22 cellular contexts compared by ENCODE assay signal in genomic region chr1:192831706-192832355, GRCh38. TPM values are rescaled to one million over a fixed set of nuclear protein-coding genes. Genes with fewer than 3 reads are reported as not detected.
DNase-seq lines count a peak whose midpoint lies in the region; ATAC-seq and TF ChIP-seq lines count a peak whose summit lies in the region.
"Had no signal": no experiment of that assay in that cellular context is flagged by ENCODE, and none has a peak within 500 bp of the region (broad histone marks: within the 10 kb centered on the region; RNA-seq: fewer than 3 reads in every experiment).

No MANE protein-coding gene starts in this region.

- peak overlapping the region; percentile 99 for H3K27ac Mint-ChIP-seq in neural progenitor cell
- H3K27ac Mint-ChIP-seq: activated T-helper 2 cell treated with anti-CD3 and anti-CD28 coated beads, Interferon-gamma antibody, Interleukin-2, Interleukin-4, amounts not matched to agents 10 μg/mL and 5 μg/mL and 100 μg/mL, durations not matched to agents 14 hours and 24 hours and 36 hours; CD8-positive, alpha-beta T cell had no signal

- H3K4me1 ChIP-seq in neural progenitor cell (no peaks in the 10 kb centered on the region), esophagus squamous epithelium (peaks cover 5 to 34% (median 15%) of the 10 kb centered on the region in 3 donors), right cardiac atrium (ENCODE audit: control insufficient read depth, insufficient read depth, low read length) (peaks cover 1% of the 10 kb centered on the region)

- no peaks in the 10 kb centered on the region for H3K36me3 Mint-ChIP-seq in neural progenitor cell
- H3K36me3 Mint-ChIP-seq: CD8-positive, alpha-beta T cell had no signal

- CTCF ChIA-PET in RWPE1 (lab: Yijun Ruan, JAX): no interaction called here

- no peaks in the 10 kb centered on the region for H3K9me3 ChIP-seq in neural progenitor cell (ENCODE audit: low read depth)
- no peaks in the 10 kb centered on the region for H3K9me3 ChIP-seq in esophagus squamous epithelium
- no peaks in the 10 kb centered on the region for H3K9me3 ChIP-seq in right cardiac atrium (ENCODE audit: control insufficient read depth, low read length)
- H3K9me3 ChIP-seq: vagina had no signal

- POLR2A ChIA-PET in RWPE1 (lab: Yijun Ruan, JAX; ENCODE audit: low non-redundant PET): no interaction called here

- H4K20me1 ChIP-seq in neural progenitor cell (ENCODE audit: low read depth): no peaks in the 10 kb centered on the region

- DNase-seq in ELR (ENCODE audit: low read depth) (peak; percentile 56), RWPE1 (ENCODE audit: low spot score) (peak; percentile 35), neural progenitor cell (ENCODE audit: low spot score) (no peak), esophagus squamous epithelium (lab: John Stamatoyannopoulos, UW) (no peak), iPS-NIHi11 (ENCODE audit: low spot score) (no peak), right cardiac atrium (no peak)
- DNase-seq: activated CD4-positive, alpha-beta T cell treated with anti-CD3 and anti-CD28 coated beads for 4 hours; CD8-positive, alpha-beta T cell; effector memory CD4-positive, alpha-beta T cell; foreskin melanocyte; Kasumi-1; left colon; midbrain; NCI-H1105; NCI-H510A; stimulated activated CD4-positive, alpha-beta T cell treated with anti-CD3 and anti-CD28 coated beads, Interleukin-4, amount 100 ng/mL, for 24 hours had no signal

- H3K27me3 Mint-ChIP-seq in neural progenitor cell (ENCODE audit: insufficient read depth, low read depth): peaks cover 2% of the 10 kb centered on the region

- 61 to 70% methylated on average over 5 of the region's 5 CpGs for WGBS in esophagus squamous epithelium, 2 donors
- 91% methylated on average over 5 of the region's 5 CpGs for WGBS in right cardiac atrium

- H3K36me3 ChIP-seq in neural progenitor cell (no peaks in the 10 kb centered on the region), esophagus squamous epithelium (no peaks in the 10 kb centered on the region)
- H3K36me3 ChIP-seq: vagina had no signal

- intact Hi-C loops in esophagus squamous epithelium (cut with DNase I) (no loop called here), right cardiac atrium (cut with DNase I) (no loop called here)

- TF ChIP-seq CTCF in RWPE1 (conservative IDR thresholded peaks at IDR 0.05; ENCODE audit: low read depth) (no peak), neural progenitor cell (IDR thresholded peaks at IDR 0.05) (no peak), esophagus squamous epithelium (IDR thresholded peaks at IDR 0.05) (no peak)

- ATAC-seq in esophagus mucosa (peak; percentile 50), HG02759 (IDR thresholded peaks at IDR 0.05; ENCODE audit: unreplicated experiment) (no peak), right cardiac atrium (no peak)
- ATAC-seq: CD8-positive, alpha-beta T cell; left colon; Right ventricle myocardium inferior had no signal

- no peaks in the 10 kb centered on the region for H3K27me3 ChIP-seq in neural progenitor cell
- no peaks in the 10 kb centered on the region for H3K27me3 ChIP-seq in esophagus squamous epithelium
- no peaks in the 10 kb centered on the region for H3K27me3 ChIP-seq in right cardiac atrium (ENCODE audit: control insufficient read depth, insufficient read depth)
- H3K27me3 ChIP-seq: vagina had no signal

- H3K9ac ChIP-seq in neural progenitor cell: no peak overlapping the region

- no peaks in the 10 kb centered on the region for H3K79me2 ChIP-seq in neural progenitor cell (ENCODE audit: low read depth)

- H2AFZ ChIP-seq in neural progenitor cell (replicated peaks): no peak overlapping the region

- no peak overlapping the region for H3K4me3 Mint-ChIP-seq in neural progenitor cell
- H3K4me3 Mint-ChIP-seq: CD8-positive, alpha-beta T cell; neural crest cell had no signal

- no peak for TF ChIP-seq POLR2A in esophagus squamous epithelium (IDR thresholded peaks at IDR 0.05)

- H3K4me1 Mint-ChIP-seq in neural progenitor cell: peaks cover 42% of the 10 kb centered on the region

- no peak overlapping the region for H3K27ac ChIP-seq in RWPE1
- H3K27ac ChIP-seq in neural progenitor cell: no peak overlapping the region
- no peak overlapping the region for H3K27ac ChIP-seq in esophagus squamous epithelium
- H3K27ac ChIP-seq in right cardiac atrium (ENCODE audit: low read length): no peak overlapping the region
- H3K27ac ChIP-seq: vagina had no signal

- H3K4me3 ChIP-seq in neural progenitor cell (no peak overlapping the region), esophagus squamous epithelium (no peak overlapping the region), right cardiac atrium (ENCODE audit: low read length) (no peak overlapping the region)
- H3K4me3 ChIP-seq: vagina had no signal

- H3K9me3 Mint-ChIP-seq in neural progenitor cell: no peaks in the 10 kb centered on the region
- H3K9me3 Mint-ChIP-seq: activated T-helper 2 cell treated with anti-CD3 and anti-CD28 coated beads, Interferon-gamma antibody, Interleukin-2, Interleukin-4, amounts not matched to agents 10 μg/mL and 5 μg/mL and 100 μg/mL, durations not matched to agents 14 hours and 24 hours and 36 hours; CD8-positive, alpha-beta T cell had no signal

- H3K4me2 ChIP-seq in neural progenitor cell: no peak overlapping the region

- H3F3A ChIP-seq in neural progenitor cell (ENCODE audit: low read depth): no peaks in the 10 kb centered on the region

RNA-seq across cellular contexts. Expression of gene RGS2, which starts 23.0 kb away (rescaled TPM):
- total RNA-seq in esophagus mucosa: 10.8 TPM
- total RNA-seq in neural progenitor cell (ENCODE audit: low replicate concordance): 13.4 and 14.4 TPM in 2 replicates
- total RNA-seq in esophagus squamous epithelium: 100 to 1,000 TPM in 1 of 4 donors, 10 to 100 TPM in 2, 1 to 10 TPM in 1; 7.9 to 115 (median 26.6) TPM
- total RNA-seq in right cardiac atrium: 100 to 1,000 TPM in 1 of 4 donors, 10 to 100 TPM in 3; 24.0 to 106 (median 38.0) TPM
- 56.4 TPM for polyA plus RNA-seq in right cardiac atrium

Comparison
In these comparisons a context has a peak if more than half of its experiments do, and no peak if none do; other contexts are left out.
1. DNase-seq: peak in ELR (single experiment) and RWPE1 (single experiment); none in neural progenitor cell (single experiment), esophagus squamous epithelium (single experiment), iPS-NIHi11 (single experiment) and right cardiac atrium (0 of 3).